Comparison of ENCODE assay signal across 8 cellular contexts in the genomic region with DNA sequence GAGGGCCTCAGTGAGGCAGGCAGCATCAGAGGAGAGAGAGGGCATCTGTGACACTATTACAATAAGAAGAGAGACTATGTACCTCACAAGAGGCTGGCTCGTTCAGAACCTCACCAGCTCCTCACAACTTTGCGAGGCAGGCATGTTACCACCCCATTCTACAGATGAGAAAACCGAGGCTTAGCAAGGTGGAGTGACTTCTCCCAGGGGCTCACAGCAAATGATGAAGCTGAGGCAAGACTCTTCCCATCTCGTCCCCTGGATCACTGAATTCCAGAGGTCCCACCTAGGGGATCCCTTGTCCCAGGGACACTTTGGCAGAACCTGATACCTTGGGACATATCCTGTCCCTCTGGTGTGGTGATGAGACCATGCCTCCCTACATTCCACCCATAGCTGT.
"Had no signal": no experiment of that assay in that cellular context is flagged by ENCODE, and none has a peak within 500 bp of the region (broad histone marks: within the 10 kb centered on the region; RNA-seq: fewer than 3 reads in every experiment).

No MANE protein-coding gene starts in this region.

- H3K4me2 ChIP-seq: GM23338 had no signal

- H3K4me1 ChIP-seq: HAP-1 had no signal

- H3K27ac ChIP-seq: HL-60 had no signal

- FAIRE-seq: HepG2 had no signal

- H2AFZ ChIP-seq: GM23338 had no signal

- DNase-seq: H7, HFFc6, KG1 had no signal

- ATAC-seq: GM23338, HCT116, HepG2 had no signal

- H3K9me3 ChIP-seq: HAP-1 had no signal

- H3K36me3 ChIP-seq: HAP-1 had no signal

- H3K4me3 ChIP-seq: GM23338, HAP-1 had no signal
